Comparison of ENCODE assay signal across 2 cellular contexts in genomic region chr16:2027024-2028010, GRCh38.
A peak's percentile ranks its signal among the peaks of the same experiment; 100 is the strongest.
TF ChIP-seq lines count a peak whose summit lies in the region.

No MANE protein-coding gene starts in this region.

TF ChIP-seq in GM23338, 12 proteins besides CTCF, POLR2A, EP300 and RAD21:
- TF ChIP-seq NANOG (IDR thresholded peaks at IDR 0.05; ENCODE audit: borderline replicate concordance) (no peak), ZNF462 (CRISPR knock-in tag; IDR thresholded peaks at IDR 0.05) (no peak), JUNB (IDR thresholded peaks at IDR 0.05; ENCODE audit: unreplicated experiment) (no peak), POLR2AphosphoS5 (IDR thresholded peaks at IDR 0.05; ENCODE audit: low read depth) (no peak), ETS1 (IDR thresholded peaks at IDR 0.05) (no peak), EZH2phosphoT487 (IDR thresholded peaks at IDR 0.05; ENCODE audit: unreplicated experiment) (no peak), CREB1 (CRISPR knock-in tag; IDR thresholded peaks at IDR 0.05; ENCODE audit: low read depth) (no peak), REST (IDR thresholded peaks at IDR 0.05; ENCODE audit: unreplicated experiment) (no peak), ZNF331 (CRISPR knock-in tag; IDR thresholded peaks at IDR 0.05; ENCODE audit: low read depth) (no peak), EZH2 (IDR thresholded peaks at IDR 0.05; ENCODE audit: low read depth, unreplicated experiment) (no peak), ZNF114 (CRISPR knock-in tag; IDR thresholded peaks at IDR 0.05) (no peak), STAT1 (IDR thresholded peaks at IDR 0.05; ENCODE audit: unreplicated experiment) (no peak)
TF ChIP-seq in GM23338: peak in this region for 0.

TF ChIP-seq in H1, 55 proteins besides CTCF, POLR2A, EP300 and RAD21:
- TF ChIP-seq EZH2 (IDR thresholded peaks at IDR 0.05; ENCODE audit: low read depth, low read length, severe bottlenecking) (no peak), KDM4A (IDR thresholded peaks at IDR 0.05; ENCODE audit: low read depth, low read length, severe bottlenecking) (peak; percentile 17), KDM1A (IDR thresholded peaks at IDR 0.05; ENCODE audit: borderline replicate concordance, low read length) (peak; percentile 99; the same call in 1 of the 2 replicates)
